ENCODE assay signal across 9 cellular contexts in genomic region chr12:110001596-110001995, GRCh38. TPM values are rescaled to one million over a fixed set of nuclear protein-coding genes. Genes with fewer than 3 reads are reported as not detected.
A peak's percentile ranks its signal among the peaks of the same experiment; 100 is the strongest.
DNase-seq lines count a peak whose midpoint lies in the region; ATAC-seq and TF ChIP-seq lines count a peak whose summit lies in the region.
"Had no signal": no experiment of that assay in that cellular context is flagged by ENCODE, and none has a peak within 500 bp of the region (broad histone marks: within the 10 kb centered on the region; RNA-seq: fewer than 3 reads in every experiment).

No MANE protein-coding gene starts in this region.

- H3K4me2 ChIP-seq in SK-N-SH: peak overlapping the region; percentile 83

- no peak for TF ChIP-seq CTCF in SK-N-SH (IDR thresholded peaks at IDR 0.05)
- no peak for TF ChIP-seq CTCF in fibroblast of the aortic adventitia (IDR thresholded peaks at IDR 0.05; ENCODE audit: insufficient read depth, low read length)
- no peak for TF ChIP-seq CTCF in suprapubic skin (IDR thresholded peaks at IDR 0.05)
- TF ChIP-seq CTCF in WERI-Rb-1 (IDR thresholded peaks at IDR 0.05; ENCODE audit: low read depth, low read length): no peak

- H3K27ac ChIP-seq in SK-N-SH (ENCODE audit: low read depth in 2 of 2, low read length in 1 of 2) (peak overlapping the region in 1 of 2 experiments; percentile 86; a peak in 2 of 4 replicates), suprapubic skin (peak overlapping the region; percentile 76), WERI-Rb-1 (no peak overlapping the region)

- H3K9me3 ChIP-seq in SK-N-SH (no peaks in the 10 kb centered on the region), suprapubic skin (no peaks in the 10 kb centered on the region), WERI-Rb-1 (ENCODE audit: severe bottlenecking) (no peaks in the 10 kb centered on the region)
- H3K9me3 ChIP-seq: pancreas had no signal

- ATAC-seq in activated T-cell treated with anti-CD3 and anti-CD28 coated beads, Interleukin-2, amount 50 U/mL, for 72 hours (replicated peaks in 1 of 2): no peak
- ATAC-seq: pancreas had no signal

- H3K9ac ChIP-seq in SK-N-SH: peak overlapping the region; percentile 38; the same call in 1 of the 2 replicates

- H3K4me3 ChIP-seq in SK-N-SH (ENCODE audit: low read depth in 2 of 2, low read length in 1 of 2): 0 out of 4 replicates have a peak overlapping the region, but pooled peaks of 1 of the 2 experiments have one; percentile 72
- peak overlapping the region; percentile 51 for H3K4me3 ChIP-seq in fibroblast of the aortic adventitia (ENCODE audit: low read depth, low read length)
- H3K4me3 ChIP-seq in suprapubic skin: no peak overlapping the region
- no peak overlapping the region for H3K4me3 ChIP-seq in WERI-Rb-1 (ENCODE audit: low read depth, low read length)
- H3K4me3 ChIP-seq: pancreas had no signal

- DNase-seq in activated T-cell treated with anti-CD3 and anti-CD28 coated beads, Interleukin-2, amount 50 U/mL, for 72 hours: no peak
- DNase-seq in activated T-cell treated with anti-CD3 and anti-CD28 coated beads for 4 hours: no peak
- DNase-seq in SK-N-SH: no peak
- DNase-seq in fibroblast of the aortic adventitia (ENCODE audit: low read depth): peak; percentile 69
- no peak for DNase-seq in suprapubic skin (ENCODE audit: low spot score in 2 of 2)
- no peak for DNase-seq in D341Med (ENCODE audit: low spot score)
- no peak for DNase-seq in stimulated activated CD4-positive, alpha-beta T cell treated with anti-CD3 and anti-CD28 coated beads, Interleukin-12 subunit alpha, Interleukin-12 subunit beta, amount 100 ng/mL, for 4 hours
- DNase-seq in WERI-Rb-1: no peak
- DNase-seq: pancreas had no signal

- CTCF ChIA-PET in SK-N-SH (lab: Yijun Ruan, JAX): interaction anchor here (1.2 kb wide), 1 partner anchor 38 kb away, joined by 3 read pairs; no protein-coding TSS in a partner anchor

- H3K36me3 Mint-ChIP-seq in activated T-cell treated with anti-CD3 and anti-CD28 coated beads, Interleukin-2, amount 50 U/mL, for 72 hours (ENCODE audit: insufficient read depth in 2 of 2): peaks cover 6 to 11% of the 10 kb centered on the region in 2 donors

- H4K20me1 ChIP-seq in SK-N-SH (ENCODE audit: insufficient read depth): no peaks in the 10 kb centered on the region

- no peaks in the 10 kb centered on the region for H3K27me3 Mint-ChIP-seq in activated T-cell treated with anti-CD3 and anti-CD28 coated beads, Interleukin-2, amount 50 U/mL, for 72 hours (ENCODE audit: low read depth)

- peaks cover 83% of the 10 kb centered on the region for H3K4me1 Mint-ChIP-seq in activated T-cell treated with anti-CD3 and anti-CD28 coated beads, Interleukin-2, amount 50 U/mL, for 72 hours (ENCODE audit: low read depth)

- peaks cover 16 to 23% of the 10 kb centered on the region in 2 experiments; a peak in 3 of 4 replicates for H3K4me1 ChIP-seq in SK-N-SH (ENCODE audit: control insufficient read depth in 1 of 2, insufficient read depth in 2 of 2, low read depth in 1 of 2, low read length in 1 of 2)
- H3K4me1 ChIP-seq in suprapubic skin: peaks cover 43% of the 10 kb centered on the region

- TF ChIP-seq EP300 in SK-N-SH (IDR thresholded peaks at IDR 0.05; ENCODE audit: borderline replicate concordance in 1 of 2, low read depth in 1 of 2, low read length in 1 of 2): peak in 1 of 2 experiments; percentile 81; a peak in 1 of 4 replicates
- TF ChIP-seq EP300 in suprapubic skin (IDR thresholded peaks at IDR 0.05): no peak

- H3K27ac Mint-ChIP-seq in activated T-cell treated with anti-CD3 and anti-CD28 coated beads, Interleukin-2, amount 50 U/mL, for 72 hours: no peak overlapping the region

- WGBS in SK-N-SH (ENCODE audit: low lambda C conversion rate): 10% methylated on average over 4 of the region's 4 CpGs
- 65% methylated on average over 4 of the region's 4 CpGs for WGBS in suprapubic skin

- H3K27me3 ChIP-seq in SK-N-SH (ENCODE audit: insufficient read depth): no peaks in the 10 kb centered on the region
- no peaks in the 10 kb centered on the region for H3K27me3 ChIP-seq in suprapubic skin
- H3K27me3 ChIP-seq in WERI-Rb-1 (ENCODE audit: insufficient read depth, low read depth, severe bottlenecking): no peaks in the 10 kb centered on the region
- H3K27me3 ChIP-seq: pancreas had no signal

- TF ChIP-seq POLR2A in suprapubic skin (IDR thresholded peaks at IDR 0.05): no peak

- H2AFZ ChIP-seq in SK-N-SH (ENCODE audit: low read depth): no peak overlapping the region

- H3K79me2 ChIP-seq in SK-N-SH (ENCODE audit: insufficient read depth): peaks cover 72% of the 10 kb centered on the region

- no peaks in the 10 kb centered on the region for H3K9me2 ChIP-seq in SK-N-SH

- POLR2A ChIA-PET in SK-N-SH (lab: Yijun Ruan, JAX): no interaction called here

- H3K36me3 ChIP-seq in SK-N-SH (replicated peaks in 1 of 2; ENCODE audit: control insufficient read depth in 1 of 2, insufficient read depth in 2 of 2, low read length in 1 of 2): peaks cover 0 to 8% of the 10 kb centered on the region in 2 experiments
- H3K36me3 ChIP-seq in suprapubic skin: no peaks in the 10 kb centered on the region
- peaks cover 10% of the 10 kb centered on the region for H3K36me3 ChIP-seq in WERI-Rb-1
- H3K36me3 ChIP-seq: pancreas had no signal

- H3K4me3 Mint-ChIP-seq in activated T-cell treated with anti-CD3 and anti-CD28 coated beads, Interleukin-2, amount 50 U/mL, for 72 hours: peak overlapping the region; percentile 99 to 100

- no peaks in the 10 kb centered on the region for H3K9me3 Mint-ChIP-seq in activated T-cell treated with anti-CD3 and anti-CD28 coated beads, Interleukin-2, amount 50 U/mL, for 72 hours

- peaks cover 7% of the 10 kb centered on the region for H3F3A ChIP-seq in SK-N-SH (replicated peaks; ENCODE audit: insufficient read depth)

- no peak for TF ChIP-seq RAD21 in SK-N-SH (IDR thresholded peaks at IDR 0.05; ENCODE audit: low read length)

TF ChIP-seq in SK-N-SH, 30 proteins besides CTCF, POLR2A, EP300 and RAD21 (continues in another document):
- TF ChIP-seq RFX5 (IDR thresholded peaks at IDR 0.05; ENCODE audit: low read length) (no peak), USF2 (IDR thresholded peaks at IDR 0.05; ENCODE audit: borderline replicate concordance, low read depth, low read length) (no peak), RCOR1 (IDR thresholded peaks at IDR 0.05; ENCODE audit: low read length) (no peak), MEF2A (IDR thresholded peaks at IDR 0.05; ENCODE audit: borderline replicate concordance, low read depth) (peak; percentile 56; the same call in 1 of the 2 replicates), JUND (IDR thresholded peaks at IDR 0.05) (peak; percentile 88), POLR2AphosphoS5 (IDR thresholded peaks at IDR 0.05; ENCODE audit: low read depth, low read length) (peak; percentile 80; the same call in 1 of the 2 replicates), MAX (IDR thresholded peaks at IDR 0.05; ENCODE audit: low read depth) (peak; percentile 64; the same call in 1 of the 2 replicates), CHD2 (IDR thresholded peaks at IDR 0.05; ENCODE audit: low read length, partially characterized antibody) (no peak), ELF1 (IDR thresholded peaks at IDR 0.05) (peak; percentile 10; the same call in 1 of the 2 replicates), NFIC (IDR thresholded peaks at IDR 0.05; ENCODE audit: borderline replicate concordance) (peak; percentile 59; the same call in 1 of the 2 replicates), PBX3 (IDR thresholded peaks at IDR 0.05) (peak; percentile 94), RXRA (IDR thresholded peaks at IDR 0.05; ENCODE audit: borderline replicate concordance, low read depth) (peak; percentile 62; the same call in 1 of the 2 replicates)

RNA-seq across cellular contexts. Expression of gene ANKRD13A, which starts 2.4 kb away (rescaled TPM):
- total RNA-seq in activated T-cell treated with anti-CD3 and anti-CD28 coated beads, Interleukin-2, amount 50 U/mL, for 72 hours: 10 to 100 TPM; 67.8 to 72.8 TPM
- polyA plus RNA-seq in SK-N-SH (2012; rRNA removed): 42.8 and 55.1 TPM in 2 replicates
- polyA plus RNA-seq in SK-N-SH (2012; cell fraction: cytosol; rRNA removed): 49.7 and 50.8 TPM in 2 replicates
- polyA plus RNA-seq in SK-N-SH (2012; cell fraction: nucleus; rRNA removed): 64.7 and 121 TPM in 2 replicates
- total RNA-seq in fibroblast of the aortic adventitia (ENCODE audit: low replicate concordance) (66.6 and 91.5 TPM in 2 replicates), suprapubic skin (100 to 1,000 TPM; 104 to 161 (median 114) TPM)

RNA-seq across cellular contexts. Expression of gene GIT2, which starts 5.4 kb away (rescaled TPM):
- total RNA-seq in activated T-cell treated with anti-CD3 and anti-CD28 coated beads, Interleukin-2, amount 50 U/mL, for 72 hours: 10 to 100 TPM; 70.0 to 74.9 TPM
- polyA plus RNA-seq in SK-N-SH (2012; rRNA removed): 21.2 and 23.1 TPM in 2 replicates
- 18.1 and 20.1 TPM in 2 replicates for polyA plus RNA-seq in SK-N-SH (2012; cell fraction: cytosol; rRNA removed)
- polyA plus RNA-seq in SK-N-SH (2012; cell fraction: nucleus; rRNA removed): 48.3 and 65.4 TPM in 2 replicates
- total RNA-seq in fibroblast of the aortic adventitia (ENCODE audit: low replicate concordance): 23.6 and 50.8 TPM in 2 replicates
- 10 to 100 TPM; 19.4 to 60.6 (median 35.0) TPM for total RNA-seq in suprapubic skin

RNA-seq across cellular contexts. Expression of gene C12orf76, which starts 46.7 kb away (rescaled TPM):
- 10 to 100 TPM; 16.9 to 19.0 TPM for total RNA-seq in activated T-cell treated with anti-CD3 and anti-CD28 coated beads, Interleukin-2, amount 50 U/mL, for 72 hours
- polyA plus RNA-seq in SK-N-SH (2012; rRNA removed): 29.2 and 38.3 TPM in 2 replicates
- 34.8 and 37.0 TPM in 2 replicates for polyA plus RNA-seq in SK-N-SH (2012; cell fraction: cytosol; rRNA removed)
- polyA plus RNA-seq in SK-N-SH (2012; cell fraction: nucleus; rRNA removed): 34.6 and 50.8 TPM in 2 replicates
- 10.3 and 11.9 TPM in 2 replicates for total RNA-seq in fibroblast of the aortic adventitia (ENCODE audit: low replicate concordance)
- total RNA-seq in suprapubic skin: 10 to 100 TPM in 3 of 4 donors, 1 to 10 TPM in 1; 7.9 to 16.2 (median 10.6) TPM
